ENCODE assay signal across 1 cellular context in genomic region chr12:54588892-54589291, GRCh38.
A peak's percentile ranks its signal among the peaks of the same experiment; 100 is the strongest.
TF ChIP-seq lines count a peak whose summit lies in the region.

No MANE protein-coding gene starts in this region.

TF ChIP-seq in K562, 482 proteins besides CTCF, POLR2A, EP300 and RAD21:
- TF ChIP-seq BCOR (IDR thresholded peaks at IDR 0.05) (peak; percentile 33; the same call in 1 of the 2 replicates), CEBPB (tag; IDR thresholded peaks at IDR 0.05) (no peak)
